ENCODE assay signal across 8 cellular contexts in genomic region chr3:50337175-50337861, GRCh38. TPM values are rescaled to one million over a fixed set of nuclear protein-coding genes. Genes with fewer than 3 reads are reported as not detected.
DNase-seq lines count a peak whose midpoint lies in the region; ATAC-seq, FAIRE-seq and TF ChIP-seq lines count a peak whose summit lies in the region.

No MANE protein-coding gene starts in this region.

- peak; percentile 63 for TF ChIP-seq POLR2A in endothelial cell of umbilical vein (IDR thresholded peaks at IDR 0.05; ENCODE audit: low read depth, low read length)

- H2AFZ ChIP-seq in OCI-LY1 (ENCODE audit: low read length) (no peak overlapping the region), endothelial cell of umbilical vein (ENCODE audit: low read depth, low read length) (peak overlapping the region; percentile 63)

- no TSS peak for BruUV-seq in endothelial cell of umbilical vein (replicated peaks; lab: Mats Ljungman, UMichigan)

- FAIRE-seq in endothelial cell of umbilical vein (lab: Jason Lieb, UNC) = peak; percentile 99

- H3K36me3 ChIP-seq in OCI-LY1 (ENCODE audit: insufficient read depth, low read length) (peaks cover 18% of the 10 kb centered on the region; the same call in 1 of the 2 replicates), endothelial cell of umbilical vein (ENCODE audit: control insufficient read depth in 2 of 2, extremely low read depth in 1 of 2, insufficient read depth in 2 of 2, low read length in 2 of 2) (no peaks in the 10 kb centered on the region)

- peak; percentile 59 for ATAC-seq in GM21526 (IDR thresholded peaks at IDR 0.05; ENCODE audit: low FRiP score, unreplicated experiment)

- peaks cover 68% of the 10 kb centered on the region for H3K4me1 ChIP-seq in OCI-LY1 (ENCODE audit: insufficient read depth, low read length, severe bottlenecking)
- H3K4me1 ChIP-seq in endothelial cell of umbilical vein (ENCODE audit: control insufficient read depth, extremely low read depth, insufficient read depth, low read length) = peaks cover 43% of the 10 kb centered on the region
- H3K4me1 ChIP-seq in mononuclear cell (ENCODE audit: insufficient read depth, low read length) = peaks cover 86% of the 10 kb centered on the region

- no peaks in the 10 kb centered on the region for H3K9me1 ChIP-seq in endothelial cell of umbilical vein (replicated peaks; ENCODE audit: control insufficient read depth, extremely low read depth, insufficient read depth, low read length)

- dilution Hi-C loops in endothelial cell of umbilical vein (cut with MboI; ENCODE audit: extremely low pct_ligation_motif_present, low sequenced_read_pairs) = no loop called here

- H4K20me1 ChIP-seq in OCI-LY1 (ENCODE audit: insufficient read depth, low read length) (no peaks in the 10 kb centered on the region), endothelial cell of umbilical vein (replicated peaks; ENCODE audit: control insufficient read depth, extremely low read depth, insufficient read depth, low read length) (no peaks in the 10 kb centered on the region)

- H3K9me2 ChIP-seq in OCI-LY1 (ENCODE audit: low read depth, low read length) = no peaks in the 10 kb centered on the region

- POLR2A ChIA-PET in endothelial cell of umbilical vein (lab: Charles Lee) = interaction anchor here (0.6 to 6.1 kb wide), 3 partner anchors 9 to 29 kb away, joined by 3 to 38 read pairs (median 8); partner anchors contain the start of genes HYAL2 and TUSC2

- CTCF ChIA-PET in endothelial cell of umbilical vein (lab: Charles Lee) = interaction anchor here (0.9 to 5.0 kb wide), 10 partner anchors 9 to 274 kb away, joined by 3 to 66 read pairs (median 8); partner anchors contain the start of genes CISH, CYB561D2, HYAL2 and HYAL3

- intact Hi-C loops in endothelial cell of umbilical vein (cut with micrococcal nuclease) = loop anchor here (1.0 kb wide), 2 partner anchors 9 to 38 kb away; partner anchors contain the start of genes HYAL3, NAA80 and TUSC2

- DNase-seq in DMS 273 (lab: John Stamatoyannopoulos, UW; ENCODE audit: unreplicated experiment) (peak; percentile 98), HuH-7 (ENCODE audit: low spot score) (peak; percentile 99), activated T-cell treated with anti-CD3 and anti-CD28 coated beads for 1 hour (ENCODE audit: low read depth) (peak; percentile 85), endothelial cell of umbilical vein (ENCODE audit: low read depth, low spot score) (peak; percentile 99)
- DNase-seq in stimulated activated CD8-positive, alpha-beta memory T cell treated with anti-CD3 and anti-CD28 coated beads, Interleukin-2, amount 100 ng/mL, for 48 hours (ENCODE audit: low read depth in 2 of 2) = peak; percentile 96

- TF ChIP-seq CTCF in OCI-LY1 (IDR thresholded peaks at IDR 0.05; ENCODE audit: low read length) (no peak), endothelial cell of umbilical vein (IDR thresholded peaks at IDR 0.05; ENCODE audit: extremely low read depth in 1 of 2, insufficient read depth in 1 of 2, low read depth in 1 of 2, low read length in 2 of 2) (no peak)

- H3K4me3 ChIP-seq in OCI-LY1 (ENCODE audit: low read depth, low read length, poor library complexity, severe bottlenecking) = peak overlapping the region; percentile 88
- H3K4me3 ChIP-seq in endothelial cell of umbilical vein (replicated peaks in 1 of 3; ENCODE audit: insufficient read depth in 1 of 3, low read depth in 1 of 3, low read length in 3 of 3) = peak overlapping the region; percentile 85 to 93 (median 90)
- peak overlapping the region; percentile 68 for H3K4me3 ChIP-seq in mononuclear cell (ENCODE audit: low read length)

- H3K27ac ChIP-seq in OCI-LY1 (ENCODE audit: low read depth, low read length, poor library complexity, severe bottlenecking) = peak overlapping the region; percentile 89
- peak overlapping the region; percentile 95 for H3K27ac ChIP-seq in endothelial cell of umbilical vein (ENCODE audit: insufficient read depth, low read depth, low read length)

- H3F3A ChIP-seq in OCI-LY1 (ENCODE audit: insufficient read depth, low read length) = 0 out of 2 replicates have a peak, but pooled peaks cover 5% of the 10 kb centered on the region

- H3K9ac ChIP-seq in OCI-LY1 (ENCODE audit: low read length) = peak overlapping the region; percentile 96
- peak overlapping the region; percentile 92 for H3K9ac ChIP-seq in endothelial cell of umbilical vein (replicated peaks; ENCODE audit: extremely low read depth, insufficient read depth, low read length)

- H3K27me3 ChIP-seq in OCI-LY1 (ENCODE audit: insufficient read depth, low read length) (no peaks in the 10 kb centered on the region), endothelial cell of umbilical vein (ENCODE audit: control insufficient read depth in 2 of 2, insufficient read depth in 2 of 2, low read length in 2 of 2) (no peaks in the 10 kb centered on the region), mononuclear cell (ENCODE audit: insufficient read depth, low read length) (no peaks in the 10 kb centered on the region)

- peak overlapping the region; percentile 97 for H3K4me2 ChIP-seq in OCI-LY1 (ENCODE audit: low read length)
- H3K4me2 ChIP-seq in endothelial cell of umbilical vein (ENCODE audit: insufficient read depth, low read length) = peak overlapping the region; percentile 55

- H3K79me2 ChIP-seq in OCI-LY1 (ENCODE audit: insufficient read depth, low read length) (peaks cover 32% of the 10 kb centered on the region), endothelial cell of umbilical vein (ENCODE audit: control insufficient read depth, insufficient read depth, low read length) (peaks cover 47% of the 10 kb centered on the region)

- no peaks in the 10 kb centered on the region for H3K9me3 ChIP-seq in OCI-LY1 (ENCODE audit: low read length)
- no peaks in the 10 kb centered on the region for H3K9me3 ChIP-seq in endothelial cell of umbilical vein (replicated peaks; ENCODE audit: control insufficient read depth, insufficient read depth, low read length)
- H3K9me3 ChIP-seq in mononuclear cell (ENCODE audit: low read depth, low read length) = no peaks in the 10 kb centered on the region

TF ChIP-seq in endothelial cell of umbilical vein, 7 proteins besides CTCF, POLR2A, EP300 and RAD21 (continues in another document):
- TF ChIP-seq MYC (IDR thresholded peaks at IDR 0.05; ENCODE audit: low read depth, low read length) (no peak), GATA2 (IDR thresholded peaks at IDR 0.05; ENCODE audit: insufficient read depth, insufficient read length, low read depth, low read length) (no peak), POLR2AphosphoS5 (IDR thresholded peaks at IDR 0.05; ENCODE audit: insufficient read depth, low read depth, low read length) (peak; percentile 70), EZH2 (IDR thresholded peaks at IDR 0.05; ENCODE audit: borderline replicate concordance, low read depth, low read length, severe bottlenecking) (no peak)

RNA-seq across cellular contexts. Expression of gene RASSF1, which starts 3.3 kb away (rescaled TPM):
- total RNA-seq in endothelial cell of umbilical vein (27.0 and 31.9 TPM in 2 replicates), mononuclear cell (44.8 TPM)
- 52.2 and 59.7 TPM in 2 replicates for polyA plus RNA-seq in endothelial cell of umbilical vein
- 48.7 and 57.4 TPM in 2 replicates for polyA plus RNA-seq in endothelial cell of umbilical vein (2011; cell fraction: cytosol; rRNA removed)
- 46.5 and 64.6 TPM in 2 replicates for polyA plus RNA-seq in endothelial cell of umbilical vein (2011; cell fraction: nucleus; rRNA removed)
- polyA plus RNA-seq in endothelial cell of umbilical vein (2012) = 17.7 and 24.5 TPM in 2 replicates
- polyA minus RNA-seq in endothelial cell of umbilical vein = 14.7 and 20.1 TPM in 2 replicates
- polyA minus RNA-seq in endothelial cell of umbilical vein (2011; cell fraction: cytosol; rRNA and poly(A)+ RNA removed) = 22.3 TPM
- polyA minus RNA-seq in endothelial cell of umbilical vein (2011; cell fraction: nucleus; rRNA and poly(A)+ RNA removed) = 18.0 and 21.2 TPM in 2 replicates

RNA-seq across cellular contexts. Expression of gene ZMYND10, which starts 8.2 kb away (rescaled TPM):
- 0.38 and 0.51 TPM in 2 replicates for total RNA-seq in endothelial cell of umbilical vein
- 0.25 and 0.33 TPM in 2 replicates for polyA plus RNA-seq in endothelial cell of umbilical vein
- polyA plus RNA-seq in endothelial cell of umbilical vein (2011; cell fraction: cytosol; rRNA removed) = 0.18 and 0.25 TPM in 2 replicates
- polyA plus RNA-seq in endothelial cell of umbilical vein (2011; cell fraction: nucleus; rRNA removed) = 0.49 and 0.75 TPM in 2 replicates
- polyA plus RNA-seq in endothelial cell of umbilical vein (2012) = 0.12 TPM in 1 of 2 replicates, not detected in the other
- polyA minus RNA-seq in endothelial cell of umbilical vein = not detected in 2 replicates
- polyA minus RNA-seq in endothelial cell of umbilical vein (2011; cell fraction: cytosol; rRNA and poly(A)+ RNA removed) = not detected
- polyA minus RNA-seq in endothelial cell of umbilical vein (2011; cell fraction: nucleus; rRNA and poly(A)+ RNA removed) = 0.19 and 0.48 TPM in 2 replicates
- total RNA-seq in mononuclear cell = 0.10 TPM

RNA-seq across cellular contexts. Expression of gene TUSC2, which starts 9.3 kb away (rescaled TPM):
- total RNA-seq in endothelial cell of umbilical vein (30.0 and 31.0 TPM in 2 replicates), mononuclear cell (15.3 TPM)
- 84.8 and 89.0 TPM in 2 replicates for polyA plus RNA-seq in endothelial cell of umbilical vein
- 42.4 and 49.4 TPM in 2 replicates for polyA plus RNA-seq in endothelial cell of umbilical vein (2011; cell fraction: cytosol; rRNA removed)
- polyA plus RNA-seq in endothelial cell of umbilical vein (2011; cell fraction: nucleus; rRNA removed) = 22.3 and 23.0 TPM in 2 replicates
- polyA plus RNA-seq in endothelial cell of umbilical vein (2012) = 32.4 and 32.5 TPM in 2 replicates
- 30.9 and 33.5 TPM in 2 replicates for polyA minus RNA-seq in endothelial cell of umbilical vein
- polyA minus RNA-seq in endothelial cell of umbilical vein (2011; cell fraction: cytosol; rRNA and poly(A)+ RNA removed) = 10.3 TPM
- polyA minus RNA-seq in endothelial cell of umbilical vein (2011; cell fraction: nucleus; rRNA and poly(A)+ RNA removed) = 8.5 and 9.1 TPM in 2 replicates

RNA-seq across cellular contexts. Expression of gene NPRL2, which starts 13.3 kb away (rescaled TPM):
- total RNA-seq in endothelial cell of umbilical vein (13.4 and 14.5 TPM in 2 replicates), mononuclear cell (11.1 TPM)
- polyA plus RNA-seq in endothelial cell of umbilical vein = 30.6 and 33.5 TPM in 2 replicates
- 24.0 and 27.3 TPM in 2 replicates for polyA plus RNA-seq in endothelial cell of umbilical vein (2011; cell fraction: cytosol; rRNA removed)
- polyA plus RNA-seq in endothelial cell of umbilical vein (2011; cell fraction: nucleus; rRNA removed) = 58.0 and 76.5 TPM in 2 replicates
- 16.5 and 17.1 TPM in 2 replicates for polyA plus RNA-seq in endothelial cell of umbilical vein (2012)
- polyA minus RNA-seq in endothelial cell of umbilical vein = 24.1 and 26.4 TPM in 2 replicates
- 8.7 TPM for polyA minus RNA-seq in endothelial cell of umbilical vein (2011; cell fraction: cytosol; rRNA and poly(A)+ RNA removed)
- polyA minus RNA-seq in endothelial cell of umbilical vein (2011; cell fraction: nucleus; rRNA and poly(A)+ RNA removed) = 10.7 and 13.7 TPM in 2 replicates

RNA-seq across cellular contexts. Expression of gene CYB561D2, which starts 13.3 kb away (rescaled TPM):
- 13.6 and 16.3 TPM in 2 replicates for total RNA-seq in endothelial cell of umbilical vein
- 46.0 and 55.8 TPM in 2 replicates for polyA plus RNA-seq in endothelial cell of umbilical vein
- polyA plus RNA-seq in endothelial cell of umbilical vein (2011; cell fraction: cytosol; rRNA removed) = 24.4 and 27.2 TPM in 2 replicates
- polyA plus RNA-seq in endothelial cell of umbilical vein (2011; cell fraction: nucleus; rRNA removed) = 22.0 and 22.2 TPM in 2 replicates
- 12.0 and 17.1 TPM in 2 replicates for polyA plus RNA-seq in endothelial cell of umbilical vein (2012)
- polyA minus RNA-seq in endothelial cell of umbilical vein = 20.8 TPM in 2 replicates
- polyA minus RNA-seq in endothelial cell of umbilical vein (2011; cell fraction: cytosol; rRNA and poly(A)+ RNA removed) = 11.3 TPM
- 6.3 and 8.8 TPM in 2 replicates for polyA minus RNA-seq in endothelial cell of umbilical vein (2011; cell fraction: nucleus; rRNA and poly(A)+ RNA removed)
- 10.8 TPM for total RNA-seq in mononuclear cell

Comparison
In these comparisons a context has a peak if more than half of its experiments do, and no peak if none do; other contexts are left out.
1. Peak in every context shown above with its lines: DNase-seq, ATAC-seq, H3K4me3 ChIP-seq and H3K27ac ChIP-seq.